Comparison of ENCODE assay signal across 10 cellular contexts in genomic region chr5:162068412-162068811, GRCh38. TPM values are rescaled to one million over a fixed set of nuclear protein-coding genes. Genes with fewer than 3 reads are reported as not detected.
DNase-seq lines count a peak whose midpoint lies in the region; ATAC-seq and TF ChIP-seq lines count a peak whose summit lies in the region.
"Had no signal": no experiment of that assay in that cellular context is flagged by ENCODE, and none has a peak within 500 bp of the region (broad histone marks: within the 10 kb centered on the region; RNA-seq: fewer than 3 reads in every experiment).

No MANE protein-coding gene starts in this region.

- in situ Hi-C loops in transverse colon (cut with MboI; ENCODE audit: low pct_ligation_motif_present in 1 of 4, low pct_unique_long_range_greater_than_20kb in 1 of 4, low sequenced_read_pairs in 3 of 4) = no loop called here

- peaks cover 6% of the 10 kb centered on the region for H3K27me3 Mint-ChIP-seq in activated naive CD4-positive, alpha-beta T cell treated with anti-CD3 and anti-CD28 coated beads for 36 hours (ENCODE audit: low read depth)

- intact Hi-C loops in activated naive CD4-positive, alpha-beta T cell treated with anti-CD3 and anti-CD28 coated beads for 36 hours (cut with micrococcal nuclease) = no loop called here
- intact Hi-C loops in testis (cut with DNase I; ENCODE audit: low total_unique reads) (no loop called here), transverse colon (cut with DNase I; ENCODE audit: low total_unique reads) (no loop called here)

- no peaks in the 10 kb centered on the region for H3K36me3 Mint-ChIP-seq in activated naive CD4-positive, alpha-beta T cell treated with anti-CD3 and anti-CD28 coated beads for 36 hours (ENCODE audit: low read depth)

- ATAC-seq in HG03108 (IDR thresholded peaks at IDR 0.05; ENCODE audit: unreplicated experiment) = no peak
- ATAC-seq in HG03457 (IDR thresholded peaks at IDR 0.05; ENCODE audit: unreplicated experiment) = no peak

- no peak overlapping the region for H3K27ac Mint-ChIP-seq in activated naive CD4-positive, alpha-beta T cell treated with anti-CD3 and anti-CD28 coated beads for 36 hours
- H3K27ac Mint-ChIP-seq: dendritic cell treated with granulocyte-macrophage colony-stimulating factor and Interleukin-4, amounts not matched to agents 40 ng/mL and 50 ng/mL, for 4 days had no signal

- peak; percentile 12 for DNase-seq in activated naive CD4-positive, alpha-beta T cell treated with anti-CD3 and anti-CD28 coated beads for 36 hours
- no peak for DNase-seq in activated naive CD4-positive, alpha-beta T cell treated with Interleukin-2 at 50 U/mL for 16 hours
- DNase-seq in NCI-H460 (ENCODE audit: extremely low read depth, low read depth) = peak; percentile 38
- DNase-seq in fibroblast of pulmonary artery (ENCODE audit: low read depth) = peak; percentile 7
- peak; percentile 64 for DNase-seq in testis
- DNase-seq in transverse colon = no peak
- DNase-seq: NCI-H1092 treated with DMSO at 0.1 percent for 48 hours had no signal

- no peak overlapping the region for H3K4me3 Mint-ChIP-seq in activated naive CD4-positive, alpha-beta T cell treated with anti-CD3 and anti-CD28 coated beads for 36 hours
- H3K4me3 Mint-ChIP-seq: dendritic cell treated with granulocyte-macrophage colony-stimulating factor and Interleukin-4, amounts not matched to agents 40 ng/mL and 50 ng/mL, for 4 days had no signal

- peaks cover 1% of the 10 kb centered on the region for H3K9me3 Mint-ChIP-seq in activated naive CD4-positive, alpha-beta T cell treated with anti-CD3 and anti-CD28 coated beads for 36 hours
- H3K9me3 Mint-ChIP-seq: dendritic cell treated with granulocyte-macrophage colony-stimulating factor and Interleukin-4, amounts not matched to agents 40 ng/mL and 50 ng/mL, for 4 days had no signal

- no peak overlapping the region for H3K27ac ChIP-seq in testis
- no peak overlapping the region for H3K27ac ChIP-seq in transverse colon

- TF ChIP-seq CTCF in fibroblast of pulmonary artery (IDR thresholded peaks at IDR 0.05; ENCODE audit: low read length, missing control alignments) (no peak), testis (IDR thresholded peaks at IDR 0.05) (no peak), transverse colon (IDR thresholded peaks at IDR 0.05) (no peak)

- no peaks in the 10 kb centered on the region for H3K27me3 ChIP-seq in testis
- H3K27me3 ChIP-seq in transverse colon = peaks cover 11% of the 10 kb centered on the region

- TF ChIP-seq POLR2A in testis (IDR thresholded peaks at IDR 0.05) (no peak), transverse colon (IDR thresholded peaks at IDR 0.05) (no peak)

- no peaks in the 10 kb centered on the region for H3K4me1 Mint-ChIP-seq in activated naive CD4-positive, alpha-beta T cell treated with anti-CD3 and anti-CD28 coated beads for 36 hours (ENCODE audit: low read depth)

- WGBS in testis, 2 donors = 0 to 5% methylated on average over 10 to 11 of the region's 12 CpGs
- WGBS in transverse colon (ENCODE audit: low coverage in 1 of 2), 2 donors = 13 to 25% methylated on average over 3 to 12 of the region's 12 CpGs

- CTCF ChIA-PET in activated naive CD4-positive, alpha-beta T cell treated with anti-CD3 and anti-CD28 coated beads for 36 hours (lab: Charles Lee) = no interaction called here

- H3K36me3 ChIP-seq in testis (ENCODE audit: low read depth, missing control alignments) (no peaks in the 10 kb centered on the region), transverse colon (no peaks in the 10 kb centered on the region)

- H3K4me1 ChIP-seq in testis = no peaks in the 10 kb centered on the region
- no peaks in the 10 kb centered on the region for H3K4me1 ChIP-seq in transverse colon

- no peak for TF ChIP-seq EP300 in transverse colon (IDR thresholded peaks at IDR 0.05; ENCODE audit: low read depth)

- H3K9me3 ChIP-seq in testis (no peaks in the 10 kb centered on the region), transverse colon (no peaks in the 10 kb centered on the region)

- no peak overlapping the region for H3K4me3 ChIP-seq in fibroblast of pulmonary artery (replicated peaks; ENCODE audit: low read depth, low read length)
- H3K4me3 ChIP-seq in testis = no peak overlapping the region
- no peak overlapping the region for H3K4me3 ChIP-seq in transverse colon

RNA-seq across cellular contexts. Expression of gene GABRG2, which starts 0.8 kb away (rescaled TPM):
- under 1 TPM in 1 of 2 experiments, not detected in 1; 0.64 TPM for total RNA-seq in activated naive CD4-positive, alpha-beta T cell treated with anti-CD3 and anti-CD28 coated beads for 36 hours
- not detected in 2 replicates for total RNA-seq in NCI-H460 (2014; rRNA removed; shearing (Covaris generic))
- polyA plus RNA-seq in NCI-H460 (2014; cell fraction: nucleus; rRNA removed) = not detected in 2 replicates
- total RNA-seq in testis = 1 to 10 TPM in 1 of 2 donors, under 1 TPM in 1; 0.81 to 2.0 TPM
- 0.41 TPM for polyA plus RNA-seq in testis (ENCODE audit: insufficient read depth, low read depth, low replicate concordance)
- total RNA-seq in transverse colon = under 1 TPM in 2 of 4 donors, not detected in 2; 0.27 to 0.48 TPM

Comparison
In these comparisons a context has a peak if more than half of its experiments do, and no peak if none do; other contexts are left out.
1. DNase-seq: peak in activated naive CD4-positive, alpha-beta T cell treated with anti-CD3 and anti-CD28 coated beads for 36 hours (single experiment), NCI-H460 (single experiment), fibroblast of pulmonary artery (single experiment) and testis (single experiment); none in activated naive CD4-positive, alpha-beta T cell treated with Interleukin-2 at 50 U/mL for 16 hours (single experiment) and transverse colon (single experiment).